ENCODE assay signal across 31 cellular contexts in the genomic region with DNA sequence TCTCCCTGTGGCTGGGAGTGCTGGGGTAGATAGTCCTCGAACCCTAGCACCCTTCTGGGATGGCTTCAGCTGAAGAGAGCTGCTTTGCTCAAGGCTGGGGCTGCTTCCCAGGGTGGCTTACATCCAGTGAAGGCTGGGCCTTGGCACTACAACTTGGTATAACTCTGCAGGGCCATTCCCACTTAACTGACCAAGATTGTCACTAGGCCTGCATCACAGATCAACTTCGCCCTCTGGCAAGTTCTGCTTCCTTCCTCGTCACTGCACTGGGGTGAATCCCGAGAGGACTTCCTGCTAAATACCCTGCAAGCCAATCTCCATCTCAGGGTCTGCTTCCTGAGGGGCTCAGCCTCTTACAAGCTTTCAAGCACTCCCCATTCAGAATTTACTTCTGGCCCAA.
DNase-seq lines count a peak whose midpoint lies in the region; ATAC-seq and TF ChIP-seq lines count a peak whose summit lies in the region.
"Had no signal": no experiment of that assay in that cellular context is flagged by ENCODE, and none has a peak within 500 bp of the region (broad histone marks: within the 10 kb centered on the region; RNA-seq: fewer than 3 reads in every experiment).

No MANE protein-coding gene starts in this region.

- no peak overlapping the region for H2BK12ac ChIP-seq in H9 (ENCODE audit: insufficient read length, low read depth, low read length)

- no peak overlapping the region for H2AK5ac ChIP-seq in H9 (ENCODE audit: insufficient read length, low read length)

- H2BK15ac ChIP-seq in H9 (ENCODE audit: low read depth, low read length), result no peak overlapping the region

- no peaks in the 10 kb centered on the region for H3K79me1 ChIP-seq in H9 (ENCODE audit: insufficient read depth, low read depth, low read length, poor library complexity, severe bottlenecking)

- no peak overlapping the region for H3K9ac ChIP-seq in H9 (ENCODE audit: extremely low read depth, insufficient read length, low read length)
- H3K9ac ChIP-seq: GM23248 had no signal

- no peak overlapping the region for H3K4me3 ChIP-seq in BE2C (ENCODE audit: low read depth, low read length)
- H3K4me3 ChIP-seq: esophagus squamous epithelium, GM23248, pancreas, PC-9, upper lobe of left lung had no signal

- no peak overlapping the region for H3K4ac ChIP-seq in H9 (ENCODE audit: low read depth, low read length)

- no peaks in the 10 kb centered on the region for H4K20me1 ChIP-seq in H9 (ENCODE audit: control insufficient read depth, insufficient read depth, insufficient read length)

- H3T11ph ChIP-seq in H9 (ENCODE audit: low read length), result no peak overlapping the region

- H3K9me3 ChIP-seq in BE2C (no peaks in the 10 kb centered on the region), H9 (ENCODE audit: control insufficient read depth, low read depth, low read length) (no peaks in the 10 kb centered on the region)
- H3K9me3 ChIP-seq: Caco-2, esophagus squamous epithelium, pancreas, upper lobe of left lung had no signal

- no peak for ATAC-seq in GM18870 (IDR thresholded peaks at IDR 0.05; ENCODE audit: unreplicated experiment)
- ATAC-seq: activated naive CD4-positive, alpha-beta T cell treated with anti-CD3 and anti-CD28 coated beads, Interleukin-2, amount 50 U/mL, for 72 hours; stimulated activated effector memory CD8-positive, alpha-beta T cell treated with anti-CD3 and anti-CD28 coated beads, Interleukin-12 subunit alpha, Interleukin-12 subunit beta, amount 100 ng/mL, for 72 hours had no signal

- H3K27me3 ChIP-seq in BE2C (no peaks in the 10 kb centered on the region), H9 (ENCODE audit: insufficient read depth, low read length) (no peaks in the 10 kb centered on the region)
- H3K27me3 ChIP-seq: esophagus squamous epithelium, pancreas, upper lobe of left lung had no signal

- H4K91ac ChIP-seq in H9 (ENCODE audit: insufficient read length, low read depth, low read length), result no peak overlapping the region

- H3K4me1 ChIP-seq in BE2C, result peaks cover 7% of the 10 kb centered on the region
- 0 out of 2 replicates have a peak, but pooled peaks cover 2% of the 10 kb centered on the region for H3K4me1 ChIP-seq in H9 (ENCODE audit: insufficient read depth, low read length)
- H3K4me1 ChIP-seq: esophagus squamous epithelium had no signal

- H2BK20ac ChIP-seq in H9 (ENCODE audit: low read depth, low read length, poor library complexity, severe bottlenecking), result no peak overlapping the region

- H3K27ac Mint-ChIP-seq in H9, result peak overlapping the region in 2 of 3 experiments; percentile 23 to 70; a peak in 3 of 7 replicates
- peak overlapping the region; percentile 33 for H3K27ac Mint-ChIP-seq in endothelial cell (ENCODE audit: unreplicated experiment)
- H3K27ac Mint-ChIP-seq: activated CD4-positive, alpha-beta memory T cell treated with anti-CD3 and anti-CD28 coated beads, Interleukin-2, amount 10 ng/mL, durations not matched to agents 7 days and 5 days; activated naive CD4-positive, alpha-beta T cell treated with anti-CD3 and anti-CD28 coated beads, Interleukin-2, amount 50 U/mL, for 72 hours; activated T-helper 2 cell treated with anti-CD3 and anti-CD28 coated beads, Interferon-gamma antibody, Interleukin-2, Interleukin-4, amounts not matched to agents 10 μg/mL and 5 μg/mL and 100 μg/mL, durations not matched to agents 14 hours and 24 hours and 36 hours; endodermal cell; nephron progenitor cell; stimulated activated effector memory CD8-positive, alpha-beta T cell treated with anti-CD3 and anti-CD28 coated beads, Interleukin-12 subunit alpha, Interleukin-12 subunit beta, amount 100 ng/mL, for 72 hours had no signal

- H3K27ac ChIP-seq in H9 (ENCODE audit: insufficient read length, low read depth, low read length), result no peak overlapping the region
- H3K27ac ChIP-seq: esophagus squamous epithelium, GM23248, pancreas, PC-9 had no signal

- no peak overlapping the region for H3K4me2 ChIP-seq in H9 (ENCODE audit: insufficient read depth, insufficient read length, low read length)
- H3K4me2 ChIP-seq: PC-9 had no signal

- no CpG with 5 or more reads among the region's 4 CpGs for WGBS in H9 (ENCODE audit: extremely low coverage, insufficient read length, low lambda C conversion rate)

- no peak overlapping the region for H3K4me3 Mint-ChIP-seq in H9
- H3K4me3 Mint-ChIP-seq in endothelial cell (ENCODE audit: unreplicated experiment), result no peak overlapping the region
- H3K4me3 Mint-ChIP-seq: activated CD4-positive, alpha-beta memory T cell treated with anti-CD3 and anti-CD28 coated beads, Interleukin-2, amount 10 ng/mL, durations not matched to agents 7 days and 5 days; endodermal cell; nephron progenitor cell; stimulated activated effector memory CD8-positive, alpha-beta T cell treated with anti-CD3 and anti-CD28 coated beads, Interleukin-12 subunit alpha, Interleukin-12 subunit beta, amount 100 ng/mL, for 72 hours had no signal

- H3K14ac ChIP-seq in H9 (ENCODE audit: insufficient read depth, low read length), result no peak overlapping the region

- no peaks in the 10 kb centered on the region for H3K36me3 ChIP-seq in BE2C
- H3K36me3 ChIP-seq: esophagus squamous epithelium, pancreas, upper lobe of left lung had no signal

- H3K36me3 Mint-ChIP-seq in H9 (ENCODE audit: insufficient read depth in 1 of 3, low read depth in 3 of 3) (peaks cover 0 to 2% (median 0%) of the 10 kb centered on the region in 3 experiments; a peak in 1 of 7 replicates), endothelial cell (ENCODE audit: low read depth, unreplicated experiment) (peaks cover 4% of the 10 kb centered on the region)
- H3K36me3 Mint-ChIP-seq: activated naive CD4-positive, alpha-beta T cell treated with anti-CD3 and anti-CD28 coated beads, Interleukin-2, amount 50 U/mL, for 72 hours; stimulated activated effector memory CD8-positive, alpha-beta T cell treated with anti-CD3 and anti-CD28 coated beads, Interleukin-12 subunit alpha, Interleukin-12 subunit beta, amount 100 ng/mL, for 72 hours had no signal

- H3K56ac ChIP-seq in H9 (ENCODE audit: insufficient read length, low read depth, low read length), result no peak overlapping the region

- H3K23ac ChIP-seq in H9 (ENCODE audit: insufficient read length, low read depth, low read length), result no peak overlapping the region

- no peak overlapping the region for H2BK5ac ChIP-seq in H9 (ENCODE audit: insufficient read length, low read length)

- H4K5ac ChIP-seq in H9 (ENCODE audit: insufficient read length, low read depth, low read length), result no peak overlapping the region

- DNase-seq in BE2C, result peak; percentile 31
- DNase-seq in H9, result no peak
- no peak for DNase-seq in endothelial cell (ENCODE audit: low spot score)
- DNase-seq in lung microvascular endothelial cell (ENCODE audit: low read depth in 2 of 2), result peak; percentile 46
- DNase-seq in SW480 (ENCODE audit: low spot score), result no peak
- no peak for DNase-seq in superior temporal gyrus (ENCODE audit: extremely low spot score)
- DNase-seq in activated naive CD4-positive, alpha-beta T cell treated with anti-CD3 and anti-CD28 coated beads, Interleukin-2, amount 50 U/mL, for 16 hours, result no peak
- DNase-seq: activated CD4-positive, alpha-beta memory T cell treated with anti-CD3 and anti-CD28 coated beads, Interleukin-2, amount 10 ng/mL, durations not matched to agents 7 days and 5 days; aorta; Caco-2; cortex of kidney; DMS79; endodermal cell; esophagus squamous epithelium; GM23248; hippocampal formation; Karpas-422; NCI-H2171 treated with DMSO at 0.1 percent for 48 hours; NCI-H526; nephron progenitor cell; pancreas; PC-9; SHP77 treated with DMSO at 0.1 percent for 48 hours; stimulated activated CD4-positive, alpha-beta T cell treated with anti-CD3 and anti-CD28 coated beads, Interleukin-4, amount 100 ng/mL, for 24 hours; SW 1271; T1000; upper lobe of left lung had no signal

- no peaks in the 10 kb centered on the region; the same call in 1 of the 2 replicates for H3K79me2 ChIP-seq in H9 (ENCODE audit: insufficient read depth, low read length)

- H3K4me1 Mint-ChIP-seq in H9, result no peaks in the 10 kb centered on the region
- H3K4me1 Mint-ChIP-seq in endothelial cell (ENCODE audit: unreplicated experiment), result peaks cover 34% of the 10 kb centered on the region
- H3K4me1 Mint-ChIP-seq: activated CD4-positive, alpha-beta memory T cell treated with anti-CD3 and anti-CD28 coated beads, Interleukin-2, amount 10 ng/mL, durations not matched to agents 7 days and 5 days; stimulated activated effector memory CD8-positive, alpha-beta T cell treated with anti-CD3 and anti-CD28 coated beads, Interleukin-12 subunit alpha, Interleukin-12 subunit beta, amount 100 ng/mL, for 72 hours had no signal

- no peak overlapping the region for H4K8ac ChIP-seq in H9 (replicated peaks; ENCODE audit: insufficient read length, low read depth, low read length)

- H3K9me3 Mint-ChIP-seq in H9 (no peaks in the 10 kb centered on the region), endothelial cell (ENCODE audit: unreplicated experiment) (no peaks in the 10 kb centered on the region)
- H3K9me3 Mint-ChIP-seq: activated CD4-positive, alpha-beta memory T cell treated with anti-CD3 and anti-CD28 coated beads, Interleukin-2, amount 10 ng/mL, durations not matched to agents 7 days and 5 days; activated naive CD4-positive, alpha-beta T cell treated with anti-CD3 and anti-CD28 coated beads, Interleukin-2, amount 50 U/mL, for 72 hours; activated T-helper 2 cell treated with anti-CD3 and anti-CD28 coated beads, Interferon-gamma antibody, Interleukin-2, Interleukin-4, amounts not matched to agents 10 μg/mL and 5 μg/mL and 100 μg/mL, durations not matched to agents 14 hours and 24 hours and 36 hours; endodermal cell; nephron progenitor cell had no signal

- H3K23me2 ChIP-seq in H9 (ENCODE audit: insufficient read length, low read depth, low read length, poor library complexity, severe bottlenecking), result no peaks in the 10 kb centered on the region

- H2AFZ ChIP-seq in H9 (ENCODE audit: low read length), result no peak overlapping the region
- H2AFZ ChIP-seq: GM23248, PC-9 had no signal

- no peaks in the 10 kb centered on the region for H3K27me3 Mint-ChIP-seq in H9 (ENCODE audit: low read depth)
- peaks cover 2% of the 10 kb centered on the region for H3K27me3 Mint-ChIP-seq in endothelial cell (ENCODE audit: unreplicated experiment)
- H3K27me3 Mint-ChIP-seq: activated CD4-positive, alpha-beta memory T cell treated with anti-CD3 and anti-CD28 coated beads, Interleukin-2, amount 10 ng/mL, durations not matched to agents 7 days and 5 days had no signal

- no peak overlapping the region for H2BK120ac ChIP-seq in H9 (ENCODE audit: low read depth, low read length, poor library complexity, severe bottlenecking)

- TF ChIP-seq CTCF in BE2C (IDR thresholded peaks at IDR 0.05; ENCODE audit: low read depth, low read length), result no peak
- no peak for TF ChIP-seq CTCF in H9 (conservative IDR thresholded peaks at IDR 0.05)
- TF ChIP-seq CTCF in endothelial cell (IDR thresholded peaks at IDR 0.05; ENCODE audit: unreplicated experiment), result no peak

- no peak overlapping the region for H3K18ac ChIP-seq in H9 (ENCODE audit: insufficient read length, low read depth, low read length)

Comparison
In these comparisons a context has a peak if more than half of its experiments do, and no peak if none do; other contexts are left out.
1. DNase-seq: peak in BE2C (single experiment) and lung microvascular endothelial cell (2 of 2); none in H9 (single experiment), endothelial cell (single experiment), SW480 (single experiment), superior temporal gyrus (single experiment) and activated naive CD4-positive, alpha-beta T cell treated with anti-CD3 and anti-CD28 coated beads, Interleukin-2, amount 50 U/mL, for 16 hours (single experiment).